ENCODE assay signal across 1 cellular context in genomic region chr16:48627148-48627547, GRCh38.
TF ChIP-seq lines count a peak whose summit lies in the region.

No MANE protein-coding gene starts in this region.

TF ChIP-seq in HepG2, 621 proteins besides CTCF, POLR2A, EP300 and RAD21 (continued from another document):
- TF ChIP-seq FOXP4 (CRISPR knock-in tag; IDR thresholded peaks at IDR 0.05), result no peak
- TF ChIP-seq ZNF768 (CRISPR knock-in tag; IDR thresholded peaks at IDR 0.05), result peak; percentile 91
